1 cellular context compared by ENCODE assay signal in the genomic region with DNA sequence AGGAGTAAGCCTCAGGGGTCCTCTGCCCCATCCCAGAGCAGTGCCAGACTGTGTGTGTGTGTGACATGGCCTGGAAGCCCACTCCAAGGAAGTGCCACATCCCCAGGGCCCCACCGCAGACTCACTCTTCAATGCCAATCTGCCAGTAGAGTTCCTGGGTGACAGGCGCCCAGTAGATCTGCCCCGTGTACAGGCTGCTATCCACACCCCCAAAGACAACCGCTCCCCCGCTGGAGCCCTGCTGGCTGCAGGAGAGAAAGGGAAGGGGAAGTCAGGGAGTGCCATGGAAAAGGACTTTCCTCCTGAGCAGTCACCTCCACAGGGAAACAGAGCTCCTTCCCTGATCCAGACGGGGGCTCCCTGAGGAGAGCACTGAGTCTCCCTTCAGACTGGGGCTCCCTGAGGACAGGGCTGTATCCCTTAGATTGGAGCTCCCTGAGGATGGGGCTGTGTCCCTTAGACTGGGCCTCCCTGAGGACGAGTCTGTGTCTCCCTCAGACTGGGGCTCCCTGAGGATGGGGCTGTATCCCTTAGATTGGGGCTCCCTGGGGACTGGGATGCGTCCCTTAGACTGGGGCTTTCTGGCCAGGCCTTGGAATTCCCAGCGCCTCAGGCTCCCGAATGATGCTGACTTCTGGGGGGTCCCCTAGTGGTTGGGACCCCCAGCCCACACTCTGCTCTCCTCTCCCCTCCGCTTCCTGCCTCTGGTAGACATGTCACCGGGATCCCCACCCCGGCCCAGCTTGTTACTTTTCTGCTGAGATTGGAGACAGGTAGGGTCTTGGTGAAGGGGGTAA.
TF ChIP-seq lines count a peak whose summit lies in the region.

No MANE protein-coding gene starts in this region.

TF ChIP-seq in A549, 52 proteins besides CTCF, POLR2A, EP300 and RAD21:
- TF ChIP-seq EHF (CRISPR knock-in tag; IDR thresholded peaks at IDR 0.05) (no peak), RARB (CRISPR knock-in tag; IDR thresholded peaks at IDR 0.05) (no peak), POLR2AphosphoS2 (conservative IDR thresholded peaks at IDR 0.05; ENCODE audit: low read length) (no peak), KDM5A (IDR thresholded peaks at IDR 0.05) (no peak), MYC (IDR thresholded peaks at IDR 0.05; ENCODE audit: borderline replicate concordance, low read length) (no peak), CHD4 (IDR thresholded peaks at IDR 0.05; ENCODE audit: borderline replicate concordance) (no peak), HOXB5 (CRISPR knock-in tag; IDR thresholded peaks at IDR 0.05) (no peak), CEBPB (IDR thresholded peaks at IDR 0.05) (no peak), MAZ (IDR thresholded peaks at IDR 0.05; ENCODE audit: borderline replicate concordance, low read depth, low read length) (no peak), CHD2 (IDR thresholded peaks at IDR 0.05; ENCODE audit: low read length, partially characterized antibody) (no peak)
